1 cellular context compared by ENCODE assay signal in the genomic region with DNA sequence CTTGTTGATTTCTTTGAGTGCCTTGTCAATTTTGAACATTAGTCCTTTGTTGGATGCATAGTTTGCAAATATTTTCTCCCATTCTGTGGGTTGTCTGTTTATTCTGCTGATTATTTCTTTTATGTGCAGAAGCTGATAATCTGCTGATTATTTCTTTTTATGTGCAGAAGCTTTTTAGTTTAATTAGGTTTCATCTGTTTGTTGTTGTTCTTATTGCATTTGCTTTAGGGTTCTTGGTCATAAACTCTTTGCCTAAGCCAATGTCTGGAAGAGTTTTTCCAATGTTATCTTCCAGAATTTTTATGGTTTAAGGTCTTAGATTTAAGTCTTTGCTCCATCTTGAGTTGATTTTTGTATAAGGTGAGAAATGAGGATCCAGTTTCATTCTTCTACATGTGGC.
TF ChIP-seq lines count a peak whose summit lies in the region.

No MANE protein-coding gene starts in this region.

TF ChIP-seq in HEK293, 187 proteins besides CTCF, POLR2A, EP300 and RAD21 (continued from another document):
- TF ChIP-seq, protein P1, sequence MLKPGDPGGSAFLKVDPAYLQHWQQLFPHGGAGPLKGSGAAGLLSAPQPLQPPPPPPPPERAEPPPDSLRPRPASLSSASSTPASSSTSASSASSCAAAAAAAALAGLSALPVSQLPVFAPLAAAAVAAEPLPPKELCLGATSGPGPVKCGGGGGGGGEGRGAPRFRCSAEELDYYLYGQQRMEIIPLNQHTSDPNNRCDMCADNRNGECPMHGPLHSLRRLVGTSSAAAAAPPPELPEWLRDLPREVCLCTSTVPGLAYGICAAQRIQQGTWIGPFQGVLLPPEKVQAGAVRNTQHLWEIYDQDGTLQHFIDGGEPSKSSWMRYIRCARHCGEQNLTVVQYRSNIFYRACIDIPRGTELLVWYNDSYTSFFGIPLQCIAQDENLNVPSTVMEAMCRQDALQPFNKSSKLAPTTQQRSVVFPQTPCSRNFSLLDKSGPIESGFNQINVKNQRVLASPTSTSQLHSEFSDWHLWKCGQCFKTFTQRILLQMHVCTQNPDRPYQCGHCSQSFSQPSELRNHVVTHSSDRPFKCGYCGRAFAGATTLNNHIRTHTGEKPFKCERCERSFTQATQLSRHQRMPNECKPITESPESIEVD (tag by site-specific recombination; IDR thresholded peaks at IDR 0.05), result peak; percentile 67
- peak; percentile 53; the same call in 1 of the 2 replicates for TF ChIP-seq OSR2 (tag by site-specific recombination; IDR thresholded peaks at IDR 0.05)
- TF ChIP-seq BCL11B (tag by site-specific recombination; IDR thresholded peaks at IDR 0.05; ENCODE audit: low read depth), result peak; percentile 35; the same call in 1 of the 2 replicates
- peak; percentile 42; the same call in 1 of the 2 replicates for TF ChIP-seq FEZF1 (tag by site-specific recombination; IDR thresholded peaks at IDR 0.05)
- peak; percentile 20 for TF ChIP-seq ZNF510 (tag by site-specific recombination; IDR thresholded peaks at IDR 0.05; ENCODE audit: insufficient replicate concordance)
- peak; percentile 13; the same call in 1 of the 2 replicates for TF ChIP-seq ZXDB (tag by site-specific recombination; IDR thresholded peaks at IDR 0.05)
- 0 out of 2 replicates have a peak, but pooled peaks have one; percentile 33 for TF ChIP-seq WT1 (tag by site-specific recombination; IDR thresholded peaks at IDR 0.05)
- TF ChIP-seq ZNF843 (tag by site-specific recombination; IDR thresholded peaks at IDR 0.05), result peak; percentile 80
